1 cellular context compared by ENCODE assay signal in genomic region chr1:87178451-87178850, GRCh38.
TF ChIP-seq lines count a peak whose summit lies in the region.

No MANE protein-coding gene starts in this region.

TF ChIP-seq in H1, 55 proteins besides CTCF, POLR2A, EP300 and RAD21:
- TF ChIP-seq CHD7 (IDR thresholded peaks at IDR 0.05; ENCODE audit: insufficient replicate concordance, low read length) (no peak), YY1 (IDR thresholded peaks at IDR 0.05; ENCODE audit: low read depth, low read length) (no peak), JUND (IDR thresholded peaks at IDR 0.05; ENCODE audit: low read length) (no peak), CHD2 (IDR thresholded peaks at IDR 0.05; ENCODE audit: low read length) (no peak), ATF3 (IDR thresholded peaks at IDR 0.05; ENCODE audit: insufficient read depth, low read depth, low read length) (no peak)
